ENCODE assay signal across 8 cellular contexts in genomic region chr2:47904903-47905453, GRCh38. TPM values are rescaled to one million over a fixed set of nuclear protein-coding genes. Genes with fewer than 3 reads are reported as not detected.
DNase-seq lines count a peak whose midpoint lies in the region; FAIRE-seq and TF ChIP-seq lines count a peak whose summit lies in the region.

No MANE protein-coding gene starts in this region.

- no peaks in the 10 kb centered on the region for H3K9me1 ChIP-seq in keratinocyte (ENCODE audit: control insufficient read depth, extremely low read depth, insufficient read depth, low read length)

- H3K36me3 ChIP-seq in H7 (replicated peaks; ENCODE audit: control insufficient read depth, insufficient read depth, low read length) (no peaks in the 10 kb centered on the region), keratinocyte (ENCODE audit: control insufficient read depth in 2 of 2, extremely low read depth in 1 of 2, insufficient read depth in 2 of 2, low read length in 2 of 2) (no peaks in the 10 kb centered on the region)

- POLR2A ChIA-PET in MCF 10A (lab: Yijun Ruan, JAX) = interaction anchor here (0.5 kb wide), 1 partner anchor 138 kb away, joined by 4 read pairs; no protein-coding TSS in a partner anchor

- H3K4me3 ChIP-seq in H7 (ENCODE audit: insufficient read depth, low read depth, low read length) (peak overlapping the region; percentile 88), keratinocyte (ENCODE audit: control insufficient read depth in 2 of 3, extremely low read depth in 1 of 3, insufficient read depth in 2 of 3, low read depth in 1 of 3, low read length in 3 of 3) (peak overlapping the region; percentile 74 to 96 (median 93))

- H3K4me1 Mint-ChIP-seq in MCF 10A (ENCODE audit: insufficient read depth, unreplicated experiment) = peaks cover 18% of the 10 kb centered on the region

- no peaks in the 10 kb centered on the region for H3K9me3 Mint-ChIP-seq in MCF 10A (ENCODE audit: unreplicated experiment)

- no TSS peak for BruUV-seq in MCF 10A (replicated peaks; lab: Mats Ljungman, UMichigan)

- peak overlapping the region; percentile 93 for H3K9ac ChIP-seq in keratinocyte (ENCODE audit: control insufficient read depth, extremely low read depth, insufficient read depth, low read length)

- intact Hi-C loops in MCF 10A (cut with micrococcal nuclease) = loop anchor here (5.0 kb wide), 2 partner anchors 43 to 123 kb away; partner anchors contain the start of gene MSH6

- no peaks in the 10 kb centered on the region for H3K27me3 ChIP-seq in H7 (ENCODE audit: control insufficient read depth, insufficient read depth, low read length)
- no peaks in the 10 kb centered on the region for H3K27me3 ChIP-seq in keratinocyte (ENCODE audit: control insufficient read depth, extremely low read depth, insufficient read depth, low read length)

- peak overlapping the region; percentile 90 for H3K4me2 ChIP-seq in keratinocyte (ENCODE audit: control insufficient read depth, extremely low read depth, insufficient read depth, low read depth, low read length)

- no peaks in the 10 kb centered on the region for H3K9me3 ChIP-seq in keratinocyte (ENCODE audit: control insufficient read depth, low read depth, low read length)

- DNase-seq in ELF-1 (ENCODE audit: low read depth, low spot score) (peak; percentile 47), H7 (peak; percentile 59), SK-MEL-5 (ENCODE audit: low read depth, low spot score) (peak; percentile 22), MCF 10A (ENCODE audit: unreplicated experiment) (peak; percentile 24), keratinocyte (ENCODE audit: low read depth, low spot score) (no peak), LoVo (ENCODE audit: low spot score) (no peak), DMS153 treated with DMSO at 0.1 percent for 48 hours (lab: John Stamatoyannopoulos, UW; ENCODE audit: unreplicated experiment) (no peak)
- peak; percentile 39 for DNase-seq in stimulated activated CD4-positive, alpha-beta T cell treated with anti-CD3 and anti-CD28 coated beads, Interleukin-4, amount 100 ng/mL, for 24 hours

- dilution Hi-C loops in keratinocyte (cut with MboI; ENCODE audit: extremely low pct_ligation_motif_present, low sequenced_read_pairs) = no loop called here

- H3K27ac Mint-ChIP-seq in MCF 10A (ENCODE audit: low read depth, unreplicated experiment) = peak overlapping the region; percentile 95

- in situ Hi-C loops in SK-MEL-5 (cut with HindIII; ENCODE audit: low pct_unique_long_range_greater_than_20kb, low sequenced_read_pairs) = loop anchor here (25.0 kb wide), 1 partner anchor 132 kb away; no protein-coding TSS in a partner anchor

- TF ChIP-seq CTCF in MCF 10A (IDR thresholded peaks at IDR 0.05; ENCODE audit: unreplicated experiment) (no peak), keratinocyte (optimal IDR thresholded peaks at IDR 0.05 in 1 of 3, IDR thresholded peaks at IDR 0.05 in 1 of 3, conservative IDR thresholded peaks at IDR 0.05 in 1 of 3; ENCODE audit: extremely low read depth in 1 of 3, insufficient read depth in 2 of 3, low read length in 3 of 3) (no peak)

- peak overlapping the region; percentile 92 for H3K4me3 Mint-ChIP-seq in MCF 10A (ENCODE audit: unreplicated experiment)

- peak overlapping the region; percentile 88 for H3K27ac ChIP-seq in keratinocyte (ENCODE audit: control insufficient read depth, insufficient read depth, low read length)

- H3K36me3 Mint-ChIP-seq in MCF 10A (ENCODE audit: insufficient read depth, unreplicated experiment) = no peaks in the 10 kb centered on the region

- CTCF ChIA-PET in MCF 10A (lab: Yijun Ruan, JAX) = no interaction called here

- peaks cover 3% of the 10 kb centered on the region for H4K20me1 ChIP-seq in keratinocyte (ENCODE audit: control insufficient read depth, extremely low read depth, insufficient read depth, low read length)

- FAIRE-seq in keratinocyte (lab: Jason Lieb, UNC) = no peak

- H2AFZ ChIP-seq in keratinocyte (ENCODE audit: control insufficient read depth, low read length) = no peak overlapping the region

- peaks cover 12% of the 10 kb centered on the region for H3K4me1 ChIP-seq in keratinocyte (ENCODE audit: control insufficient read depth, extremely low read depth, insufficient read depth, low read length)

- H3K79me2 ChIP-seq in keratinocyte (ENCODE audit: control insufficient read depth, insufficient read depth, low read length) = peaks cover 51% of the 10 kb centered on the region

- H3K27me3 Mint-ChIP-seq in MCF 10A (ENCODE audit: insufficient read depth, unreplicated experiment) = no peaks in the 10 kb centered on the region

RNA-seq across cellular contexts. Expression of gene FBXO11, which starts 1.3 kb away (rescaled TPM):
- total RNA-seq in H7 (2014; rRNA removed; shearing (Covaris generic)) = 15.6 and 28.3 TPM in 2 replicates
- 34.4 and 38.2 TPM in 2 replicates for total RNA-seq in SK-MEL-5 (2014; rRNA removed; shearing (Covaris generic))
- polyA plus RNA-seq in SK-MEL-5 (2015; cell fraction: cytosol; rRNA removed) = 34.8 and 49.1 TPM in 2 replicates
- 88.2 and 89.8 TPM in 2 replicates for polyA plus RNA-seq in SK-MEL-5 (2015; cell fraction: nucleus; rRNA removed)
- total RNA-seq in MCF 10A (2022) = 60.4 and 64.1 TPM in 2 replicates
- polyA plus RNA-seq in keratinocyte = 24.7 to 45.5 TPM (median 32.6 TPM) in 3 replicates
- 58.6 TPM for polyA plus RNA-seq in keratinocyte (2011; ENCODE audit: low read depth)
- polyA plus RNA-seq in keratinocyte (2011; cell fraction: cytosol; rRNA removed) = 18.2 and 49.9 TPM in 2 replicates
- 79.5 and 89.5 TPM in 2 replicates for polyA plus RNA-seq in keratinocyte (2011; cell fraction: nucleus; rRNA removed)
- 27.8 and 32.3 TPM in 2 replicates for polyA plus RNA-seq in keratinocyte (2012; ENCODE audit: low replicate concordance)
- polyA minus RNA-seq in keratinocyte = 42.8 to 94.8 TPM (median 58.8 TPM) in 3 replicates
- 15.2 TPM for polyA minus RNA-seq in keratinocyte (2011; cell fraction: cytosol; rRNA and poly(A)+ RNA removed)
- polyA minus RNA-seq in keratinocyte (2011; cell fraction: nucleus; rRNA and poly(A)+ RNA removed) = 46.1 and 91.9 TPM in 2 replicates

Comparison
In these comparisons a context has a peak if more than half of its experiments do, and no peak if none do; other contexts are left out.
1. DNase-seq: peak in ELF-1 (single experiment), H7 (single experiment), SK-MEL-5 (single experiment), MCF 10A (single experiment) and stimulated activated CD4-positive, alpha-beta T cell treated with anti-CD3 and anti-CD28 coated beads, Interleukin-4, amount 100 ng/mL, for 24 hours (single experiment); none in keratinocyte (single experiment), LoVo (single experiment) and DMS153 treated with DMSO at 0.1 percent for 48 hours (single experiment).